ENCODE assay signal across 3 cellular contexts in genomic region chr9:38563911-38564310, GRCh38. TPM values are rescaled to one million over a fixed set of nuclear protein-coding genes. Genes with fewer than 3 reads are reported as not detected.
"Had no signal": no experiment of that assay in that cellular context is flagged by ENCODE, and none has a peak within 500 bp of the region (broad histone marks: within the 10 kb centered on the region; RNA-seq: fewer than 3 reads in every experiment).

No MANE protein-coding gene starts in this region.

RNA-seq across cellular contexts. Expression of gene ANKRD18A, which starts 56.5 kb away (rescaled TPM):
- total RNA-seq: lung microvascular endothelial cell, mesenteric fat pad had no signal
- polyA plus RNA-seq: immature natural killer cell had no signal
